In the genomic region with DNA sequence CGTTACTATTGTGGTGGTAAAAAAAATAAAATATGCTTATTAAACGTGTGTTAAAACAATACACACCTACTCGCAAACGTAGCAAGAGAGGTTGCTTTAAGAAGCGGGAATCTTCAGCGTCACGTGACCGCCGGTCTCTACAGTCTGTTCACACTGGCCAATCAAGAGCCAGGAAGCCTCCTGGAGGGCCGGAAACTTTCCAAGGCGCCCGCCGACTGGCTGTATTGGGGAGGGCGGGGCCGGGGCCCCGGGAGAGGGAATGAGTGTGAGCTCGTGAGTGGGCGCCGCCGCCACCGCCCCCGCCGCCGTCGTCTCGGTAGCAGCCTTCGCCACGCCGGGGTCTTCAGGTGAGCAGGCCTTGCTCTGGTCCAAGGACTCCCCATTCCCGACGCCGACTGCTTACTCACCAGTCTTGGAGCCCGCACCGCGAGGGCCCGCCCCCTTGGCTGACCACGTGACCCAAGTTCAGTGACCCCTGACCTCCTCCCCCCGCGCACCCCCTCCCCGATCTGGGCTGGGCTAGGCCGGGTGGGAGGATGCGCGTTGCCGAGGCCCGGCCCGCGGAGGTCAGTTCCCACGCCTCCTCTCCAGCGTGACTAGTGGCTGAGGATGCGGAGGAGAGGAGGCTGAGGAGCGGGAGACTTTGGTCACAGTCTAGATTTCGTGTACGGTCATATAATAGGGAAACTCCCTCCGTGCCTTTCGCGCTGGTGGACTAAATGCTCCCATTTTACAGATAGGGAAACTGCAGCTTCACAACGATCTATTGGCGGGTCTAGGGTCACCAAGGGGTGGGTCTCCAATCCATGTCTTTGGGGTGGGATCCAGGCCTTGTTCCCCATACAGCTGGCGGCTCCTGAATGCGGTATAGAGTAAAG, we compare ENCODE assay signal across 8 cellular contexts. TPM values are rescaled to one million over a fixed set of nuclear protein-coding genes. Genes with fewer than 3 reads are reported as not detected.
A peak's percentile ranks its signal among the peaks of the same experiment; 100 is the strongest.
DNase-seq lines count a peak whose midpoint lies in the region; ATAC-seq, FAIRE-seq and TF ChIP-seq lines count a peak whose summit lies in the region.

A gene with protein sequence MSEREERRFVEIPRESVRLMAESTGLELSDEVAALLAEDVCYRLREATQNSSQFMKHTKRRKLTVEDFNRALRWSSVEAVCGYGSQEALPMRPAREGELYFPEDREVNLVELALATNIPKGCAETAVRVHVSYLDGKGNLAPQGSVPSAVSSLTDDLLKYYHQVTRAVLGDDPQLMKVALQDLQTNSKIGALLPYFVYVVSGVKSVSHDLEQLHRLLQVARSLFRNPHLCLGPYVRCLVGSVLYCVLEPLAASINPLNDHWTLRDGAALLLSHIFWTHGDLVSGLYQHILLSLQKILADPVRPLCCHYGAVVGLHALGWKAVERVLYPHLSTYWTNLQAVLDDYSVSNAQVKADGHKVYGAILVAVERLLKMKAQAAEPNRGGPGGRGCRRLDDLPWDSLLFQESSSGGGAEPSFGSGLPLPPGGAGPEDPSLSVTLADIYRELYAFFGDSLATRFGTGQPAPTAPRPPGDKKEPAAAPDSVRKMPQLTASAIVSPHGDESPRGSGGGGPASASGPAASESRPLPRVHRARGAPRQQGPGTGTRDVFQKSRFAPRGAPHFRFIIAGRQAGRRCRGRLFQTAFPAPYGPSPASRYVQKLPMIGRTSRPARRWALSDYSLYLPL (plus strand): TSS at position 253 of the 878 bp plus-strand sequence. CDS start 4,388 bp downstream, outside the sequence.

- H3K27me3 ChIP-seq in HUES48 (ENCODE audit: control insufficient read depth, insufficient read depth, low read length) (no peaks in the 10 kb centered on the region), OCI-LY1 (ENCODE audit: insufficient read depth, low read length) (no peaks in the 10 kb centered on the region), endothelial cell of umbilical vein (ENCODE audit: control insufficient read depth in 2 of 2, insufficient read depth in 2 of 2, low read length in 2 of 2) (no peaks in the 10 kb centered on the region)

- peaks cover 18% of the 10 kb centered on the region for H3K4me1 ChIP-seq in HUES48 (ENCODE audit: control insufficient read depth, insufficient read depth, low read length)
- peaks cover 25% of the 10 kb centered on the region for H3K4me1 ChIP-seq in OCI-LY1 (ENCODE audit: insufficient read depth, low read length, severe bottlenecking)
- H3K4me1 ChIP-seq in endothelial cell of umbilical vein (ENCODE audit: control insufficient read depth, extremely low read depth, insufficient read depth, low read length) = peaks cover 11% of the 10 kb centered on the region

- H3K9me2 ChIP-seq in OCI-LY1 (ENCODE audit: low read depth, low read length) = no peaks in the 10 kb centered on the region

- H3K9me3 ChIP-seq in HUES48 (ENCODE audit: control insufficient read depth, insufficient read depth, low read length) = no peaks in the 10 kb centered on the region
- H3K9me3 ChIP-seq in OCI-LY1 (ENCODE audit: low read length) = no peaks in the 10 kb centered on the region
- H3K9me3 ChIP-seq in endothelial cell of umbilical vein (replicated peaks; ENCODE audit: control insufficient read depth, insufficient read depth, low read length) = no peaks in the 10 kb centered on the region

- intact Hi-C loops in endothelial cell of umbilical vein (cut with micrococcal nuclease) = loop anchor here (1.0 to 5.0 kb wide), 5 partner anchors 10 to 111 kb away; a partner anchor contains a TSS

- BruUV-seq in endothelial cell of umbilical vein (replicated peaks; lab: Mats Ljungman, UMichigan) = TSS peak; percentile 63

- H3K36me3 ChIP-seq in HUES48 (ENCODE audit: control insufficient read depth, insufficient read depth, low read length) (peaks cover 40% of the 10 kb centered on the region), OCI-LY1 (ENCODE audit: insufficient read depth, low read length) (peaks cover 17% of the 10 kb centered on the region; the same call in 1 of the 2 replicates), endothelial cell of umbilical vein (ENCODE audit: control insufficient read depth in 2 of 2, extremely low read depth in 1 of 2, insufficient read depth in 2 of 2, low read length in 2 of 2) (peaks cover 0 to 12% of the 10 kb centered on the region in 2 experiments)

- H3K4me3 ChIP-seq in HUES48 (ENCODE audit: low read depth, low read length) (peak within 1 kb of the TSS; percentile 97), OCI-LY1 (ENCODE audit: low read depth, low read length, poor library complexity, severe bottlenecking) (peak within 1 kb of the TSS; percentile 95), endothelial cell of umbilical vein (replicated peaks in 1 of 3; ENCODE audit: insufficient read depth in 1 of 3, low read depth in 1 of 3, low read length in 3 of 3) (peak within 1 kb of the TSS; percentile 4 to 53 (median 48))

- dilution Hi-C loops in endothelial cell of umbilical vein (cut with MboI; ENCODE audit: extremely low pct_ligation_motif_present, low sequenced_read_pairs) = no loop called here

- H3F3A ChIP-seq in OCI-LY1 (ENCODE audit: insufficient read depth, low read length) = no peaks in the 10 kb centered on the region

- POLR2A ChIA-PET in endothelial cell of umbilical vein (lab: Charles Lee) = interaction anchor here (0.6 to 2.0 kb wide), 7 partner anchors 10 to 110 kb away, joined by 3 to 18 read pairs (median 4); a partner anchor contains a TSS

- CTCF ChIA-PET in endothelial cell of umbilical vein (lab: Charles Lee) = interaction anchor here (0.8 to 3.5 kb wide), 6 partner anchors 10 to 377 kb away, joined by 3 to 42 read pairs (median 6); a partner anchor contains a TSS

- H3K9ac ChIP-seq in HUES48 (ENCODE audit: low read depth, low read length) (peak within 1 kb of the TSS; percentile 90), OCI-LY1 (ENCODE audit: low read length) (peak within 1 kb of the TSS; percentile 86), endothelial cell of umbilical vein (replicated peaks; ENCODE audit: extremely low read depth, insufficient read depth, low read length) (peak within 1 kb of the TSS; percentile 46)

- peak; percentile 80 for ATAC-seq in GM21390 (IDR thresholded peaks at IDR 0.05; ENCODE audit: unreplicated experiment)

- H3K27ac ChIP-seq in HUES48 (ENCODE audit: low read depth, low read length) (peak within 1 kb of the TSS; percentile 99), OCI-LY1 (ENCODE audit: low read depth, low read length, poor library complexity, severe bottlenecking) (peak within 1 kb of the TSS; percentile 90), endothelial cell of umbilical vein (ENCODE audit: insufficient read depth, low read depth, low read length) (peak within 1 kb of the TSS; percentile 39)

- peak within 1 kb of the TSS; percentile 99 for H3K4me2 ChIP-seq in OCI-LY1 (ENCODE audit: low read length)
- peak within 1 kb of the TSS; percentile 82 for H3K4me2 ChIP-seq in endothelial cell of umbilical vein (ENCODE audit: insufficient read depth, low read length)

- no peaks in the 10 kb centered on the region for H3K9me1 ChIP-seq in endothelial cell of umbilical vein (replicated peaks; ENCODE audit: control insufficient read depth, extremely low read depth, insufficient read depth, low read length)

- TF ChIP-seq POLR2A in endothelial cell of umbilical vein (IDR thresholded peaks at IDR 0.05; ENCODE audit: low read depth, low read length) = peak; percentile 74

- H4K20me1 ChIP-seq in OCI-LY1 (ENCODE audit: insufficient read depth, low read length) = no peaks in the 10 kb centered on the region
- H4K20me1 ChIP-seq in endothelial cell of umbilical vein (replicated peaks; ENCODE audit: control insufficient read depth, extremely low read depth, insufficient read depth, low read length) = no peaks in the 10 kb centered on the region

- peak; percentile 98 for FAIRE-seq in endothelial cell of umbilical vein (lab: Jason Lieb, UNC)

- H2AFZ ChIP-seq in OCI-LY1 (ENCODE audit: low read length) (peak within 1 kb of the TSS; percentile 58), endothelial cell of umbilical vein (ENCODE audit: low read depth, low read length) (peak within 1 kb of the TSS; percentile 89)

- H3K79me2 ChIP-seq in OCI-LY1 (ENCODE audit: insufficient read depth, low read length) (no peaks in the 10 kb centered on the region), endothelial cell of umbilical vein (ENCODE audit: control insufficient read depth, insufficient read depth, low read length) (peaks cover 2% of the 10 kb centered on the region)

- no peak for TF ChIP-seq CTCF in OCI-LY1 (IDR thresholded peaks at IDR 0.05; ENCODE audit: low read length)
- no peak for TF ChIP-seq CTCF in endothelial cell of umbilical vein (IDR thresholded peaks at IDR 0.05; ENCODE audit: extremely low read depth in 1 of 2, insufficient read depth in 1 of 2, low read depth in 1 of 2, low read length in 2 of 2)

- in situ Hi-C loops in Caki2 (cut with HindIII; ENCODE audit: low pct_unique_long_range_greater_than_20kb, low sequenced_read_pairs) = no loop called here

- DNase-seq in Caki2 (ENCODE audit: low read depth) (peak; percentile 95), endothelial cell of umbilical vein (ENCODE audit: low read depth, low spot score) (peak; percentile 96), middle frontal gyrus (ENCODE audit: extremely low spot score, low spot score) (peak; percentile 96)
- DNase-seq in activated CD8-positive, alpha-beta memory T cell treated with anti-CD3 and anti-CD28 coated beads, Interleukin-2, amount 50 U/mL, for 48 hours = peak; percentile 97
- DNase-seq in stimulated activated CD8-positive, alpha-beta memory T cell treated with anti-CD3 and anti-CD28 coated beads, Interleukin-2, amount 100 ng/mL, for 48 hours (ENCODE audit: low read depth in 2 of 2) = peak; percentile 95

TF ChIP-seq in endothelial cell of umbilical vein, 7 proteins besides CTCF, POLR2A, EP300 and RAD21:
- TF ChIP-seq, protein P1, sequence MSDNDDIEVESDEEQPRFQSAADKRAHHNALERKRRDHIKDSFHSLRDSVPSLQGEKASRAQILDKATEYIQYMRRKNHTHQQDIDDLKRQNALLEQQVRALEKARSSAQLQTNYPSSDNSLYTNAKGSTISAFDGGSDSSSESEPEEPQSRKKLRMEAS (IDR thresholded peaks at IDR 0.05; ENCODE audit: insufficient read depth, insufficient read length) = peak; percentile 84
- TF ChIP-seq MYC (IDR thresholded peaks at IDR 0.05; ENCODE audit: low read depth, low read length) (no peak), POLR2AphosphoS5 (IDR thresholded peaks at IDR 0.05; ENCODE audit: insufficient read depth, low read depth, low read length) (peak; percentile 89)

RNA-seq across cellular contexts. Expression of the gene that starts here (rescaled TPM):
- 12.9 and 14.6 TPM in 2 replicates for total RNA-seq in Caki2 (2014; rRNA removed; shearing (Covaris generic); ENCODE audit: low replicate concordance)
- total RNA-seq in endothelial cell of umbilical vein = 28.9 and 30.4 TPM in 2 replicates
- 28.6 and 33.3 TPM in 2 replicates for polyA plus RNA-seq in endothelial cell of umbilical vein
- 16.1 and 21.8 TPM in 2 replicates for polyA plus RNA-seq in endothelial cell of umbilical vein (2011; cell fraction: cytosol; rRNA removed)
- 112 and 121 TPM in 2 replicates for polyA plus RNA-seq in endothelial cell of umbilical vein (2011; cell fraction: nucleus; rRNA removed)
- polyA plus RNA-seq in endothelial cell of umbilical vein (2012) = 18.1 and 19.3 TPM in 2 replicates
- 34.8 and 36.8 TPM in 2 replicates for polyA minus RNA-seq in endothelial cell of umbilical vein
- polyA minus RNA-seq in endothelial cell of umbilical vein (2011; cell fraction: cytosol; rRNA and poly(A)+ RNA removed) = 14.0 TPM
- polyA minus RNA-seq in endothelial cell of umbilical vein (2011; cell fraction: nucleus; rRNA and poly(A)+ RNA removed) = 21.4 and 22.1 TPM in 2 replicates

Comparison
In these comparisons a context has a peak if more than half of its experiments do, and no peak if none do; other contexts are left out.
1. Peak in every context shown above with its lines: DNase-seq, ATAC-seq, H3K4me3 ChIP-seq and H3K27ac ChIP-seq.
2. H3K27ac ChIP-seq: peak in every context shown above with its lines; median percentile 99 in HUES48; 90 in OCI-LY1; 39 in endothelial cell of umbilical vein.